10 cellular contexts compared by ENCODE assay signal in genomic region chr15:83285979-83286553, GRCh38. TPM values are rescaled to one million over a fixed set of nuclear protein-coding genes. Genes with fewer than 3 reads are reported as not detected.
DNase-seq lines count a peak whose midpoint lies in the region; ATAC-seq and TF ChIP-seq lines count a peak whose summit lies in the region.
"Had no signal": no experiment of that assay in that cellular context is flagged by ENCODE, and none has a peak within 500 bp of the region (broad histone marks: within the 10 kb centered on the region; RNA-seq: fewer than 3 reads in every experiment).

No MANE protein-coding gene starts in this region.

- no peak for DNase-seq in T-helper 1 cell
- DNase-seq in WTC11 (ENCODE audit: low spot score): no peak
- DNase-seq in hepatic stellate cell (ENCODE audit: low spot score): peak; percentile 77
- DNase-seq in suprapubic skin (ENCODE audit: low spot score in 2 of 2): no peak
- no peak for DNase-seq in activated T-cell treated with anti-CD3 and anti-CD28 coated beads, Interleukin-2, amount 50 U/mL, for 48 hours
- DNase-seq: transverse colon had no signal

- no peak for TF ChIP-seq EP300 in suprapubic skin (IDR thresholded peaks at IDR 0.05)

- no peaks in the 10 kb centered on the region for H3K9me3 Mint-ChIP-seq in T-helper 1 cell treated with Interleukin-12 subunit alpha and Interleukin-12 subunit beta and Interleukin-4 antibody, amounts not matched to agents 30 μg/mL and 1 μg/mL, for 36 hours
- H3K9me3 Mint-ChIP-seq in WTC11: peaks cover 7% of the 10 kb centered on the region

- no peaks in the 10 kb centered on the region for H3K36me3 Mint-ChIP-seq in T-helper 1 cell treated with Interleukin-12 subunit alpha and Interleukin-12 subunit beta and Interleukin-4 antibody, amounts not matched to agents 30 μg/mL and 1 μg/mL, for 36 hours (ENCODE audit: low read depth)
- H3K36me3 Mint-ChIP-seq in WTC11: no peaks in the 10 kb centered on the region
- H3K36me3 Mint-ChIP-seq: activated naive CD8-positive, alpha-beta T cell had no signal

- peak overlapping the region; percentile 78 for H3K27ac ChIP-seq in suprapubic skin
- H3K27ac ChIP-seq: transverse colon had no signal

- TF ChIP-seq CTCF in WTC11 (IDR thresholded peaks at IDR 0.05): no peak
- TF ChIP-seq CTCF in suprapubic skin (IDR thresholded peaks at IDR 0.05): no peak

- H3K9me3 ChIP-seq in suprapubic skin: no peaks in the 10 kb centered on the region
- H3K9me3 ChIP-seq: transverse colon had no signal

- CTCF ChIA-PET in WTC11 (lab: Charles Lee): interaction anchor here (0.6 to 1.1 kb wide), 4 partner anchors 38 to 1351 kb away, joined by 3 to 4 read pairs (median 3); no protein-coding TSS in a partner anchor

- H3K4me1 ChIP-seq in suprapubic skin: peaks cover 46% of the 10 kb centered on the region

- H3K36me3 ChIP-seq in suprapubic skin: no peaks in the 10 kb centered on the region
- H3K36me3 ChIP-seq: transverse colon had no signal

- peaks cover 47% of the 10 kb centered on the region for H3K27me3 ChIP-seq in suprapubic skin

- no peak overlapping the region for H3K4me3 ChIP-seq in suprapubic skin
- H3K4me3 ChIP-seq: transverse colon had no signal

- peak overlapping the region; percentile 50 for H3K27ac Mint-ChIP-seq in T-helper 1 cell treated with Interleukin-12 subunit alpha and Interleukin-12 subunit beta and Interleukin-4 antibody, amounts not matched to agents 30 μg/mL and 1 μg/mL, for 36 hours
- no peak overlapping the region for H3K27ac Mint-ChIP-seq in WTC11
- H3K27ac Mint-ChIP-seq: activated naive CD8-positive, alpha-beta T cell had no signal

- ATAC-seq in WTC11 (no peak), esophagus mucosa (no peak), HG02623 (IDR thresholded peaks at IDR 0.05; ENCODE audit: unreplicated experiment) (no peak)

- H3K27me3 Mint-ChIP-seq in T-helper 1 cell treated with Interleukin-12 subunit alpha and Interleukin-12 subunit beta and Interleukin-4 antibody, amounts not matched to agents 30 μg/mL and 1 μg/mL, for 36 hours (ENCODE audit: low read depth): peaks cover 70% of the 10 kb centered on the region
- H3K27me3 Mint-ChIP-seq in WTC11 (ENCODE audit: low read depth): peaks cover 64% of the 10 kb centered on the region

- WGBS in suprapubic skin: 59% methylated on average over 9 of the region's 9 CpGs

- peaks cover 3% of the 10 kb centered on the region for H3K4me1 Mint-ChIP-seq in T-helper 1 cell treated with Interleukin-12 subunit alpha and Interleukin-12 subunit beta and Interleukin-4 antibody, amounts not matched to agents 30 μg/mL and 1 μg/mL, for 36 hours (ENCODE audit: low read depth)
- H3K4me1 Mint-ChIP-seq in WTC11: peaks cover 10% of the 10 kb centered on the region; the same call in 1 of the 2 replicates

- H3K4me3 Mint-ChIP-seq in T-helper 1 cell treated with Interleukin-12 subunit alpha and Interleukin-12 subunit beta and Interleukin-4 antibody, amounts not matched to agents 30 μg/mL and 1 μg/mL, for 36 hours: no peak overlapping the region
- H3K4me3 Mint-ChIP-seq in WTC11: peak overlapping the region; percentile 32

- no peak for TF ChIP-seq POLR2A in suprapubic skin (IDR thresholded peaks at IDR 0.05)

- POLR2A ChIA-PET in WTC11 (lab: Charles Lee): no interaction called here

TF ChIP-seq in WTC11, 78 proteins besides CTCF, POLR2A, EP300 and RAD21:
- TF ChIP-seq HMGA2 (CRISPR knock-in tag; IDR thresholded peaks at IDR 0.05): no peak
- no peak for TF ChIP-seq GTF2I (CRISPR knock-in tag; conservative IDR thresholded peaks at IDR 0.05)
- TF ChIP-seq ATF1 (CRISPR knock-in tag; IDR thresholded peaks at IDR 0.05): no peak
- TF ChIP-seq NR2C2 (CRISPR knock-in tag; IDR thresholded peaks at IDR 0.05): no peak
- TF ChIP-seq CDX4 (CRISPR knock-in tag; IDR thresholded peaks at IDR 0.05; ENCODE audit: borderline replicate concordance): no peak
- TF ChIP-seq MYBL2 (CRISPR knock-in tag; IDR thresholded peaks at IDR 0.05): no peak
- no peak for TF ChIP-seq ZNF232 (CRISPR knock-in tag; IDR thresholded peaks at IDR 0.05)
- no peak for TF ChIP-seq USF1 (CRISPR knock-in tag; IDR thresholded peaks at IDR 0.05)
- TF ChIP-seq PRRX2 (CRISPR knock-in tag; IDR thresholded peaks at IDR 0.05): no peak
- no peak for TF ChIP-seq ARID4B (CRISPR knock-in tag; IDR thresholded peaks at IDR 0.05; ENCODE audit: borderline replicate concordance)
TF ChIP-seq in WTC11: peak in this region for 0.

RNA-seq across cellular contexts. Expression of gene BNC1, which starts 1.6 kb away (rescaled TPM):
- total RNA-seq in WTC11 (2021) (0.11 TPM in 1 of 3 replicates, not detected in the others), suprapubic skin (10 to 100 TPM; 28.3 to 72.4 (median 48.8) TPM), esophagus mucosa (39.6 TPM)
- total RNA-seq: transverse colon had no signal

Comparison
In these comparisons a context has a peak if more than half of its experiments do, and no peak if none do; other contexts are left out.
1. RNA of gene BNC1, which starts 1.6 kb away (total RNA-seq): 28.3 to 72.4 TPM in suprapubic skin and 39.6 TPM in esophagus mucosa (single experiment); 0.11 TPM in WTC11; every median in the first group is over 10 times any median in the second.